23 cellular contexts compared by ENCODE assay signal in the genomic region with DNA sequence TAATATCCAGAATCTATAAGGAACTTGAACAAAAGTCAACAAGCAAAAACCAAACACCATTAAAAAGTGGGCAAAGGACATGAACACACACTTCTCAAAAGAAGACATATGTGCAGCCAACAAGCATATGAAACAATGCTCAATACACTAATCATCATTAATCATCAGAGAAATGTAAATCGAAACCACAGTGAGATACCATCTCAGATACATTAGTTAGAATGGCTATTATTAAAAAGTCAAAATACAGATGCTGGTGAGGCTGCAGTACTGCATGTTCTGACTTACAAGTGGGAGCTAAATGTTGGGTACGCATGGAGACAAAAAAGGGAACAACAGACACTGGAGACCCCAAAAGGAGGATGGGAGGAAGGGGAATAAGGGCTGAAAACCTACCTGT.
"Had no signal": no experiment of that assay in that cellular context is flagged by ENCODE, and none has a peak within 500 bp of the region (broad histone marks: within the 10 kb centered on the region; RNA-seq: fewer than 3 reads in every experiment).

No MANE protein-coding gene starts in this region.

- H3K36me3 ChIP-seq: prostate gland, uterus had no signal

- H3K9me3 ChIP-seq: lower lobe of right lung, mucosa of descending colon, pancreas, prostate gland, uterus had no signal

- DNase-seq: hypothalamus; immature natural killer cell; kidney; left colon; left lung; lower lobe of right lung; midbrain; mucosa of descending colon; naive thymus-derived CD4-positive, alpha-beta T cell; nucleus accumbens; pancreas; posterior cingulate gyrus; retina; right cardiac atrium; stimulated activated CD4-positive, alpha-beta T cell treated with anti-CD3 and anti-CD28 coated beads, Interleukin-4, amount 100 ng/mL, for 24 hours; stimulated activated naive CD4-positive, alpha-beta T cell; uterus had no signal

- FAIRE-seq: kidney, pancreas had no signal

- H3K27ac ChIP-seq: left lung, lower lobe of right lung, pancreas, prostate gland, skin epidermis, tibial nerve, uterus had no signal

- H3K27me3 ChIP-seq: left lung, pancreas, tibial nerve, uterus had no signal

- ATAC-seq: left colon; left lung; lower lobe of right lung; mucosa of descending colon; naive thymus-derived CD4-positive, alpha-beta T cell; natural killer cell treated with Interleukin-12 subunit alpha and Interleukin-12 subunit beta and Interleukin-15 and Interleukin-18, amount 100 ng/mL, for 72 hours; pancreas; right cardiac atrium; sciatic nerve; stimulated activated effector memory CD8-positive, alpha-beta T cell treated with anti-CD3 and anti-CD28 coated beads, Interleukin-12 subunit alpha, Interleukin-12 subunit beta, amount 100 ng/mL, for 72 hours had no signal

- H3K4me3 ChIP-seq: left lung, lower lobe of right lung, mucosa of descending colon, pancreas, prostate gland, skin epidermis, tibial nerve, uterus had no signal

- H3K4me1 ChIP-seq: left lung, lower lobe of right lung, pancreas, prostate gland, tibial nerve, uterus had no signal
